Comparison of ENCODE assay signal across 10 cellular contexts in the genomic region with DNA sequence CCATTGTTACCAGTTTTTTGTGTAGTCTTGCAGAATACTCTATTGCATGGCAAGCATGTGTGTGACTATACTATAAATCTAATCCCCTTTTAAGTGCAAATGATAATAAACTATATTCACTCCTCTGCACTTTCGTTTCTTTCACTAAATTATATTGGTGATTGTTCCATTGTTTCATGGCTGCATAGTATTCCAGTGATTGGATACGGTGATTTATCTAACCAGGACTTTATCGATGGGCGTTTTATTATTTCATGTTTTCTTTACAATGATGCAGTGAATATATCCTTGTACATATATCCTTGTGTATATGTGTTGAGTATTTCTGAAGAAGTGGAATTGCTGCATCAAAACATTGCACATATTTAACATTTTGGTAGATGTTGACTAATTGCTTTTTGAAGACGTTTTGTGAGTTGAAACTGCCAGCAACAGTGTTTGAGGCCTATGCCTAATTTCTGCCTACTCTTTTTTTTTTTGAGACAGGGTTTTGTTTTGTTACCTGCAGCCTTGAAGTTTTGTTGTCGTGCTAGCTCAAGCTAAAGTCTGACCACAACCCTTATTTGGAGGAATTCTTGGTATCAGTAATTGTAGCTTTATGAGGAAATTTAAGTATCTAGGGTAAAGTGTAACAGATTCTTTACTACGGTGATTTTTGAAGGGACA. TPM values are rescaled to one million over a fixed set of nuclear protein-coding genes. Genes with fewer than 3 reads are reported as not detected.
DNase-seq lines count a peak whose midpoint lies in the region; ATAC-seq and TF ChIP-seq lines count a peak whose summit lies in the region.
"Had no signal": no experiment of that assay in that cellular context is flagged by ENCODE, and none has a peak within 500 bp of the region (broad histone marks: within the 10 kb centered on the region; RNA-seq: fewer than 3 reads in every experiment).

No MANE protein-coding gene starts in this region.

- H3K79me2 ChIP-seq in PC-3 (ENCODE audit: low read length): peaks cover 69% of the 10 kb centered on the region

- peak overlapping the region; percentile 88 for H3K4me2 ChIP-seq in PC-3 (ENCODE audit: low read length)
- H3K4me2 ChIP-seq in skeletal muscle satellite cell (ENCODE audit: low read length): peak overlapping the region; percentile 85

- H3K36me3 Mint-ChIP-seq in activated T-cell treated with anti-CD3 and anti-CD28 coated beads, Interleukin-2, amount 50 U/mL, for 72 hours (ENCODE audit: insufficient read depth in 2 of 2): peaks cover 0 to 2% of the 10 kb centered on the region in 2 donors

- H3K9ac ChIP-seq in PC-3 (ENCODE audit: low read length) (no peak overlapping the region), skeletal muscle satellite cell (ENCODE audit: low read depth, low read length) (no peak overlapping the region)

- H3K27ac Mint-ChIP-seq in activated T-cell treated with anti-CD3 and anti-CD28 coated beads, Interleukin-2, amount 50 U/mL, for 72 hours: peak overlapping the region; percentile 49

- H3K27me3 ChIP-seq in PC-3 (ENCODE audit: low read length): no peaks in the 10 kb centered on the region
- H3K27me3 ChIP-seq in ectodermal cell (ENCODE audit: control insufficient read depth, insufficient read depth, low read length, poor library complexity, severe bottlenecking): no peaks in the 10 kb centered on the region
- no peaks in the 10 kb centered on the region for H3K27me3 ChIP-seq in skeletal muscle satellite cell (ENCODE audit: control insufficient read depth, insufficient read depth, low read length)

- H3K4me3 Mint-ChIP-seq in activated T-cell treated with anti-CD3 and anti-CD28 coated beads, Interleukin-2, amount 50 U/mL, for 72 hours: peak overlapping the region; percentile 84 to 88

- WGBS in ectodermal cell, 2 experiments: 91 to 92% methylated on average over 7 of the region's 7 CpGs

- H3K9me3 Mint-ChIP-seq in activated T-cell treated with anti-CD3 and anti-CD28 coated beads, Interleukin-2, amount 50 U/mL, for 72 hours: no peaks in the 10 kb centered on the region

- no peak for TF ChIP-seq CTCF in PC-3 (conservative IDR thresholded peaks at IDR 0.05; ENCODE audit: low read depth, low read length)

- peaks cover 27% of the 10 kb centered on the region for H3K4me1 ChIP-seq in PC-3 (ENCODE audit: insufficient read depth, low read length)
- peaks cover 8% of the 10 kb centered on the region for H3K4me1 ChIP-seq in ectodermal cell (ENCODE audit: control insufficient read depth, insufficient read depth, low read length)
- peaks cover 11% of the 10 kb centered on the region for H3K4me1 ChIP-seq in skeletal muscle satellite cell (ENCODE audit: control insufficient read depth, insufficient read depth, low read length)

- H3K4me1 Mint-ChIP-seq in activated T-cell treated with anti-CD3 and anti-CD28 coated beads, Interleukin-2, amount 50 U/mL, for 72 hours (ENCODE audit: low read depth): peaks cover 67% of the 10 kb centered on the region

- intact Hi-C loops in PC-3 (cut with micrococcal nuclease): no loop called here

- no peaks in the 10 kb centered on the region for H3F3A ChIP-seq in PC-3 (ENCODE audit: low read length, unreplicated experiment)

- H3K9me3 ChIP-seq in PC-3 (ENCODE audit: low read length) (no peaks in the 10 kb centered on the region), ectodermal cell (ENCODE audit: control insufficient read depth, low read length) (no peaks in the 10 kb centered on the region), skeletal muscle satellite cell (replicated peaks; ENCODE audit: low read length) (no peaks in the 10 kb centered on the region)

- ATAC-seq in activated T-cell treated with anti-CD3 and anti-CD28 coated beads, Interleukin-2, amount 50 U/mL, for 72 hours (replicated peaks in 1 of 2): no peak
- ATAC-seq in PC-3: no peak
- ATAC-seq in esophagus mucosa: no peak
- ATAC-seq in GM18870 (IDR thresholded peaks at IDR 0.05; ENCODE audit: unreplicated experiment): no peak

- BruUV-seq in PC-3 (replicated peaks; lab: Mats Ljungman, UMichigan): no TSS peak

- no peaks in the 10 kb centered on the region for H3K9me2 ChIP-seq in PC-3 (replicated peaks; ENCODE audit: low read length)

- H2AFZ ChIP-seq in PC-3 (ENCODE audit: low read length): no peak overlapping the region

- H3K27me3 Mint-ChIP-seq in activated T-cell treated with anti-CD3 and anti-CD28 coated beads, Interleukin-2, amount 50 U/mL, for 72 hours (ENCODE audit: low read depth): no peaks in the 10 kb centered on the region

- H3K27ac ChIP-seq in PC-3 (ENCODE audit: low read length): no peak overlapping the region
- no peak overlapping the region for H3K27ac ChIP-seq in ectodermal cell (ENCODE audit: insufficient read depth, low read depth, low read length, poor library complexity, severe bottlenecking)

- peaks cover 29% of the 10 kb centered on the region; the same call in 1 of the 2 replicates for H4K20me1 ChIP-seq in PC-3 (ENCODE audit: low read length)

- no peaks in the 10 kb centered on the region for H3K36me3 ChIP-seq in PC-3 (ENCODE audit: low read depth, low read length)
- H3K36me3 ChIP-seq in ectodermal cell (ENCODE audit: control insufficient read depth, insufficient read depth, low read length): no peaks in the 10 kb centered on the region
- no peaks in the 10 kb centered on the region for H3K36me3 ChIP-seq in skeletal muscle satellite cell (ENCODE audit: insufficient read depth, low read length)

- H3K4me3 ChIP-seq in PC-3 (ENCODE audit: low read length) (peak overlapping the region; percentile 88), ectodermal cell (ENCODE audit: insufficient read depth, low read depth, low read length) (peak overlapping the region; percentile 94), skeletal muscle satellite cell (ENCODE audit: low read length) (no peak overlapping the region)

- DNase-seq in activated T-cell treated with anti-CD3 and anti-CD28 coated beads, Interleukin-2, amount 50 U/mL, for 72 hours: no peak
- DNase-seq in activated T-cell treated with anti-CD3 and anti-CD28 coated beads, Interleukin-2, amount 50 U/mL, for 48 hours: no peak
- DNase-seq in PC-3: no peak
- no peak for DNase-seq in NCI-H146 treated with DMSO at 0.1 percent for 48 hours (lab: John Stamatoyannopoulos, UW; ENCODE audit: unreplicated experiment)
- DNase-seq: NCI-H345; stimulated activated CD4-positive, alpha-beta T cell treated with anti-CD3 and anti-CD28 coated beads, Interleukin-4, amount 100 ng/mL, for 24 hours had no signal

- POLR2A ChIA-PET in PC-3 (lab: Charles Lee; ENCODE audit: unreplicated experiment): interaction anchor here (0.8 kb wide), 1 partner anchor 143 kb away, joined by 3 read pairs; a partner anchor contains a TSS

- CTCF ChIA-PET in PC-3 (lab: Charles Lee): no interaction called here

RNA-seq across cellular contexts. Expression of a gene that starts 2.7 kb away (rescaled TPM):
- 10 to 100 TPM; 45.4 to 47.6 TPM for total RNA-seq in activated T-cell treated with anti-CD3 and anti-CD28 coated beads, Interleukin-2, amount 50 U/mL, for 72 hours
- total RNA-seq in PC-3 (2014; rRNA removed) (25.1 and 26.3 TPM in 2 replicates), esophagus mucosa (23.8 TPM)
- polyA plus RNA-seq in ectodermal cell (2013, experiment 1 of 4): 46.5 TPM
- 52.3 TPM for polyA plus RNA-seq in ectodermal cell (2013, experiment 2 of 4)
- polyA plus RNA-seq in ectodermal cell (2013, experiment 3 of 4): 42.0 TPM
- 50.2 TPM for polyA plus RNA-seq in ectodermal cell (2013, experiment 4 of 4)
- total RNA-seq in skeletal muscle satellite cell (2012; rRNA removed): 26.4 and 37.0 TPM in 2 replicates

RNA-seq across cellular contexts. Expression of a gene that starts 38.7 kb away (rescaled TPM):
- 10 to 100 TPM; 28.9 to 32.0 TPM for total RNA-seq in activated T-cell treated with anti-CD3 and anti-CD28 coated beads, Interleukin-2, amount 50 U/mL, for 72 hours
- 17.9 and 21.4 TPM in 2 replicates for total RNA-seq in PC-3 (2014; rRNA removed)
- polyA plus RNA-seq in ectodermal cell (2013, experiment 1 of 4): 7.6 TPM
- 7.1 TPM for polyA plus RNA-seq in ectodermal cell (2013, experiment 2 of 4)
- 8.6 TPM for polyA plus RNA-seq in ectodermal cell (2013, experiment 3 of 4)
- polyA plus RNA-seq in ectodermal cell (2013, experiment 4 of 4): 10.9 TPM
- total RNA-seq in skeletal muscle satellite cell (2012; rRNA removed): 6.8 TPM in 2 replicates
- 12.9 TPM for total RNA-seq in esophagus mucosa
